In the genomic region with DNA sequence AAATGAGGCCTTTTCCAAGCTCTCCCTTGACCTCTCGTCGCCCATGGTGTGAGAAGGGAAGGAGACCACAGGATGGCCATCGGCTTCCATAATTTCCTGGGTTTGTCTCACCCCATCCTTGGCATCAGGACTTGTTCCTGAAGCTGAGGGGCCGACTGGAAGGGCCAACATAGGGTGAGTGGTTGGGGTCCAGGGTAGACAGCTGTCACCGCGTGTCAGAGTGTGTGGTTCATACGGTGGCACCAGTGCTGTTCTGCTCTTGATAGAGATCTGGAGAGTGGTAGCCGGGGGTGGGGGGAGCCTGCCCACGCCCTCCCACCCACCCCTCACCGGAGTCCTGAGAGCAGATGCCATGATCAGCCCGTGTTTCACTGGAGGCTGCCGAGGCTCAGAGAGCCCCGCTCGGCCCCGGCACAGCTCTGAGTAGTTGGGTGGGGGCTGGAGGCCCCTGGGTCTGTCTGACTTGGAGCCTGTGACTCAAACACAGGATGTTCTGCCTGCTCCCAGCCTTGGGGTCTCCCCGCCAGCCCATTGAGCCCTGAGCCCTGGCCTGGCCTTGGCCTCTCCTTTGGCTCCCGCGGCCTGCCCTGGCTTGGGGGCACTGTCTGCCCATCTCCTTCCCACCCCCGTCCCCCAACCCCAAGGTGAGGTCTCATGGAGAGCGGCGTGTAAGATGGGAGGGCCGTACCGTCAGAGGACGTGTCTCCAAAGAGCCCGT, we compare ENCODE assay signal across 18 cellular contexts. TPM values are rescaled to one million over a fixed set of nuclear protein-coding genes. Genes with fewer than 3 reads are reported as not detected.
A peak's percentile ranks its signal among the peaks of the same experiment; 100 is the strongest.
DNase-seq lines count a peak whose midpoint lies in the region; ATAC-seq and TF ChIP-seq lines count a peak whose summit lies in the region.
"Had no signal": no experiment of that assay in that cellular context is flagged by ENCODE, and none has a peak within 500 bp of the region (broad histone marks: within the 10 kb centered on the region; RNA-seq: fewer than 3 reads in every experiment).

No MANE protein-coding gene starts in this region.

- intact Hi-C loops in posterior vena cava (cut with DNase I) = no loop called here

- no peak overlapping the region for H3K27ac ChIP-seq in CD4-positive, CD25-positive, alpha-beta regulatory T cell (ENCODE audit: insufficient read depth, low read length, poor library complexity, severe bottlenecking)
- H3K27ac ChIP-seq in HEK293 (ENCODE audit: extremely low read depth, low read depth, low read length) = no peak overlapping the region
- peak overlapping the region; percentile 23 for H3K27ac ChIP-seq in mesodermal cell (ENCODE audit: low read depth, low read length, severe bottlenecking)
- H3K27ac ChIP-seq: HL-60 had no signal

- POLR2A ChIA-PET in HEK293 (lab: Yijun Ruan, JAX) = no interaction called here
- POLR2A ChIA-PET in activated CD4-positive, alpha-beta memory T cell treated with anti-CD3 and anti-CD28 coated beads, Interleukin-2, amount 10 ng/mL, durations not matched to agents 7 days and 5 days (lab: Charles Lee) = no interaction called here

- no peak for TF ChIP-seq CTCF in HEK293 (tag by site-specific recombination; IDR thresholded peaks at IDR 0.05)

- no peaks in the 10 kb centered on the region for H3K27me3 ChIP-seq in CD4-positive, CD25-positive, alpha-beta regulatory T cell (ENCODE audit: control insufficient read depth, insufficient read depth, low read length)

- H3K27me3 Mint-ChIP-seq in CD4-positive, CD25-positive, alpha-beta regulatory T cell = peaks cover 10% of the 10 kb centered on the region
- no peaks in the 10 kb centered on the region for H3K27me3 Mint-ChIP-seq in activated CD4-positive, alpha-beta memory T cell treated with anti-CD3 and anti-CD28 coated beads, Interleukin-2, amount 10 ng/mL, durations not matched to agents 7 days and 5 days

- peaks cover 24% of the 10 kb centered on the region for H3K4me1 ChIP-seq in CD4-positive, CD25-positive, alpha-beta regulatory T cell (ENCODE audit: control insufficient read depth, insufficient read depth, low read length, poor library complexity, severe bottlenecking)
- H3K4me1 ChIP-seq in HEK293 (ENCODE audit: control insufficient read depth, insufficient read depth, low read length) (no peaks in the 10 kb centered on the region), mesodermal cell (ENCODE audit: control insufficient read depth, insufficient read depth, low read length, poor library complexity, severe bottlenecking) (peaks cover 26% of the 10 kb centered on the region)

- no peak overlapping the region for H3K4me3 ChIP-seq in CD4-positive, CD25-positive, alpha-beta regulatory T cell (ENCODE audit: low read depth, low read length)
- no peak overlapping the region for H3K4me3 ChIP-seq in HEK293 (ENCODE audit: low read depth, low read length)
- no peak overlapping the region for H3K4me3 ChIP-seq in mesodermal cell (ENCODE audit: extremely low read depth, insufficient read depth, low read length, poor library complexity, severe bottlenecking)

- H3K36me3 Mint-ChIP-seq in CD4-positive, CD25-positive, alpha-beta regulatory T cell = peaks cover 5% of the 10 kb centered on the region
- H3K36me3 Mint-ChIP-seq in activated CD4-positive, alpha-beta memory T cell treated with anti-CD3 and anti-CD28 coated beads, Interleukin-2, amount 10 ng/mL, durations not matched to agents 7 days and 5 days (ENCODE audit: low read depth) = peaks cover 2% of the 10 kb centered on the region

- no peak overlapping the region for H3K4me3 Mint-ChIP-seq in CD4-positive, CD25-positive, alpha-beta regulatory T cell
- no peak overlapping the region for H3K4me3 Mint-ChIP-seq in activated CD4-positive, alpha-beta memory T cell treated with anti-CD3 and anti-CD28 coated beads, Interleukin-2, amount 10 ng/mL, durations not matched to agents 7 days and 5 days

- peak overlapping the region in 2 of 3 donors; percentile 43 to 65 for H3K27ac Mint-ChIP-seq in CD4-positive, CD25-positive, alpha-beta regulatory T cell
- no peak overlapping the region for H3K27ac Mint-ChIP-seq in activated CD4-positive, alpha-beta memory T cell treated with anti-CD3 and anti-CD28 coated beads, Interleukin-2, amount 10 ng/mL, durations not matched to agents 7 days and 5 days

- no peaks in the 10 kb centered on the region for H3K9me3 ChIP-seq in CD4-positive, CD25-positive, alpha-beta regulatory T cell (ENCODE audit: control insufficient read depth in 2 of 2, low read length in 2 of 2)
- H3K9me3 ChIP-seq in HEK293 (ENCODE audit: control insufficient read depth, insufficient read depth, low read depth, low read length) (no peaks in the 10 kb centered on the region), mesodermal cell (ENCODE audit: control insufficient read depth, low read length) (peaks cover 11% of the 10 kb centered on the region)

- no peaks in the 10 kb centered on the region for H3K36me3 ChIP-seq in CD4-positive, CD25-positive, alpha-beta regulatory T cell (ENCODE audit: control insufficient read depth, insufficient read depth, low read length)
- H3K36me3 ChIP-seq in HEK293 (ENCODE audit: control insufficient read depth in 2 of 2, insufficient read depth in 1 of 2, low read length in 2 of 2) = no peaks in the 10 kb centered on the region
- no peaks in the 10 kb centered on the region for H3K36me3 ChIP-seq in mesodermal cell (ENCODE audit: control insufficient read depth, insufficient read depth, low read length)

- H3K4me1 Mint-ChIP-seq in CD4-positive, CD25-positive, alpha-beta regulatory T cell = peaks cover 7 to 43% (median 22%) of the 10 kb centered on the region in 4 donors
- H3K4me1 Mint-ChIP-seq in activated CD4-positive, alpha-beta memory T cell treated with anti-CD3 and anti-CD28 coated beads, Interleukin-2, amount 10 ng/mL, durations not matched to agents 7 days and 5 days = peaks cover 32% of the 10 kb centered on the region

- no peak for ATAC-seq in CD4-positive, CD25-positive, alpha-beta regulatory T cell (ENCODE audit: low read depth in 2 of 2)

- CTCF ChIA-PET in HEK293 (lab: Yijun Ruan, JAX) = no interaction called here
- CTCF ChIA-PET in activated CD4-positive, alpha-beta memory T cell treated with anti-CD3 and anti-CD28 coated beads, Interleukin-2, amount 10 ng/mL, durations not matched to agents 7 days and 5 days (lab: Charles Lee) = no interaction called here

- H3K9me3 Mint-ChIP-seq in CD4-positive, CD25-positive, alpha-beta regulatory T cell = peaks cover 0 to 9% (median 2%) of the 10 kb centered on the region in 7 donors
- peaks cover 10% of the 10 kb centered on the region for H3K9me3 Mint-ChIP-seq in activated CD4-positive, alpha-beta memory T cell treated with anti-CD3 and anti-CD28 coated beads, Interleukin-2, amount 10 ng/mL, durations not matched to agents 7 days and 5 days

- no peak for DNase-seq in CD4-positive, CD25-positive, alpha-beta regulatory T cell
- DNase-seq in posterior vena cava (ENCODE audit: low spot score) (peak; percentile 66), AG20443 (ENCODE audit: low spot score) (no peak), occipital lobe (lab: John Stamatoyannopoulos, UW) (no peak)
- DNase-seq in activated CD4-positive, alpha-beta memory T cell treated with anti-CD3 and anti-CD28 coated beads, Interleukin-2, amount 10 ng/mL, durations not matched to agents 7 days and 5 days = no peak
- DNase-seq: HCEC 1CT, NCI-H1048, NCI-H1417, NCI-H1694 treated with DMSO at 0.1 percent for 48 hours, NCI-H2081, NCI-H226, NCI-H510A, NCI-H69, RPMI8226, SHP77 had no signal

- 87 to 91% methylated on average over 12 to 13 of the region's 25 CpGs for WGBS in mesodermal cell (ENCODE audit: insufficient coverage in 2 of 2), 2 experiments

TF ChIP-seq in HEK293, 187 proteins besides CTCF, POLR2A, EP300 and RAD21:
- 0 out of 2 replicates have a peak, but pooled peaks have one; percentile 8 for TF ChIP-seq ZFHX2 (tag by site-specific recombination; conservative IDR thresholded peaks at IDR 0.05)
- no peak for TF ChIP-seq ZNF623 (tag by site-specific recombination; IDR thresholded peaks at IDR 0.05)
- TF ChIP-seq ZFP37 (tag by site-specific recombination; IDR thresholded peaks at IDR 0.05) = no peak

RNA-seq across cellular contexts. Expression of gene IER5L, which starts 53.1 kb away (rescaled TPM):
- 2.7 TPM for total RNA-seq in CD4-positive, CD25-positive, alpha-beta regulatory T cell
- polyA plus RNA-seq in CD4-positive, CD25-positive, alpha-beta regulatory T cell = not detected
- polyA plus RNA-seq in mesodermal cell (2013, experiment 1 of 2) = 75.6 TPM
- polyA plus RNA-seq in mesodermal cell (2013, experiment 2 of 2) = 55.6 TPM
- total RNA-seq in posterior vena cava (10 to 100 TPM; 23.5 to 35.0 TPM), occipital lobe (44.3 TPM)
- 1 to 10 TPM; 2.4 to 3.0 TPM for total RNA-seq in activated CD4-positive, alpha-beta memory T cell treated with anti-CD3 and anti-CD28 coated beads, Interleukin-2, amount 10 ng/mL, durations not matched to agents 7 days and 5 days
